In genomic region chr7:104789780-104790179, GRCh38 we compare ENCODE assay signal across 1 cellular context.
TF ChIP-seq lines count a peak whose summit lies in the region.

No MANE protein-coding gene starts in this region.

TF ChIP-seq in K562, 482 proteins besides CTCF, POLR2A, EP300 and RAD21 (continued from another document):
- TF ChIP-seq REST (CRISPR knock-in tag; IDR thresholded peaks at IDR 0.05; ENCODE audit: low read depth) (no peak), ZFP91 (CRISPR knock-in tag; IDR thresholded peaks at IDR 0.05) (no peak), ZNF316 (IDR thresholded peaks at IDR 0.05) (0 out of 2 replicates have a peak, but pooled peaks have one; percentile 22)
